Comparison of ENCODE assay signal across 1 cellular context in genomic region chr19:40724315-40724714, GRCh38.
TF ChIP-seq lines count a peak whose summit lies in the region.

No MANE protein-coding gene starts in this region.

TF ChIP-seq in HEK293T, 16 proteins besides CTCF, POLR2A, EP300 and RAD21 (continued from another document):
- no peak for TF ChIP-seq PKNOX1 (IDR thresholded peaks at IDR 0.05)
- TF ChIP-seq TARDBP (IDR thresholded peaks at IDR 0.05): no peak
- no peak for TF ChIP-seq L3MBTL2 (conservative IDR thresholded peaks at IDR 0.05)
- TF ChIP-seq LEF1 (IDR thresholded peaks at IDR 0.05; ENCODE audit: borderline replicate concordance): no peak
- TF ChIP-seq FOXA1 (IDR thresholded peaks at IDR 0.05): no peak
- no peak for TF ChIP-seq FOXK2 (IDR thresholded peaks at IDR 0.05)
- no peak for TF ChIP-seq HDGF (IDR thresholded peaks at IDR 0.05; ENCODE audit: borderline replicate concordance)
- TF ChIP-seq ARNT (IDR thresholded peaks at IDR 0.05): no peak
- TF ChIP-seq ELF4 (IDR thresholded peaks at IDR 0.05): no peak
- TF ChIP-seq SP1 (IDR thresholded peaks at IDR 0.05): no peak
- TF ChIP-seq SUZ12 (IDR thresholded peaks at IDR 0.05): no peak
TF ChIP-seq in HEK293T: peak in this region for 0.
